1 cellular context compared by ENCODE assay signal in the genomic region with DNA sequence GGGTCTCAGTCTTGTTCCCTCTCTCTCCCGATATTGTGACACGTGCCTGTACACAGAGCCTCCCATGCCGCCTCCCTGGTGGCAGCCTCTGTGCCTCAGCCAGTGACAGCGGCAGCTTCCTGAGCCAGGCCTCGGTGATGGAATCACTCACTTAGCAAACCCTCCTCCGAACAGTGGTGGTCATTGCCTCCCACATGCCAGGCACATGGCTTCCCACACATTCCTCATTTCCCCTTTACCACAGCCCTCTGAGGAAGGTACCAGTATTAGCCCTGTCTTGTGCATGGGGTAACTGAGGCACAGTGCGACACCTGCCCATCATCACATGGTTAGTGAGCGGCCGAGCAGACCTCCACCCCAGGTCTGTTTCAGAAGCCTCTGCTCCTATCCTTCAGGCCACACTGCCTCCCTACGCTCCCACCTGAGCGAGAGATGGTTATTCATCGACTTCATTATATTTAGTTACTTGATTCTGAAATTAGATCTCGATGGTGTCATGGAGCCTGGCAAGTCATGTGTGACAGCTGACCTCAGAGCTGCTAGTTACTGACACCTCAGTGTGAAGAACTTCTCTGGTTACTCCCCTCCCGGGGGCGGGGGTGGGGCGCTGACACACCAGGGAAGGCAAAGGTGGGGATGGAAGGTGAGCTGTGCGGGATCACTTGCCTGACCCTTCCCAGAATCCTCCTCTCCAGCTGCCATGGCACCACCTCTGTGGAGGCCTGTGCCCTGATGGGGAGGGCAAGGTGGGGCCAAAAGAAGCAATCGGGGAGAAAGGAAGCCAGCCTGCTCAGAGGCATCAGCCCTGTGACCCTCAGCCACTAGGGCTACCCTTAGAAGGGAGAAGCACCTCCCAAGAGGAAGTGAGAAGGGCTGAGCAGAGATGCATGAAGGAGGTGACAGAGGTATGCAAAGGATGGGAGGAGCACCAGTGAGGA.
A peak's percentile ranks its signal among the peaks of the same experiment; 100 is the strongest.
TF ChIP-seq lines count a peak whose summit lies in the region.

No MANE protein-coding gene starts in this region.

TF ChIP-seq in GM12878, 131 proteins besides CTCF, POLR2A, EP300 and RAD21 (continued from another document):
- peak; percentile 49; the same call in 1 of the 2 replicates for TF ChIP-seq NFIC (IDR thresholded peaks at IDR 0.05; ENCODE audit: low read depth, low read length)
- TF ChIP-seq DPF2 (IDR thresholded peaks at IDR 0.05), result peak; percentile 92
- TF ChIP-seq MEF2B (IDR thresholded peaks at IDR 0.05; ENCODE audit: partially characterized antibody, poor library complexity, severe bottlenecking), result peak; percentile 85
- TF ChIP-seq IKZF1 (conservative IDR thresholded peaks at IDR 0.05), result peak; percentile 81
- TF ChIP-seq, protein P1, sequence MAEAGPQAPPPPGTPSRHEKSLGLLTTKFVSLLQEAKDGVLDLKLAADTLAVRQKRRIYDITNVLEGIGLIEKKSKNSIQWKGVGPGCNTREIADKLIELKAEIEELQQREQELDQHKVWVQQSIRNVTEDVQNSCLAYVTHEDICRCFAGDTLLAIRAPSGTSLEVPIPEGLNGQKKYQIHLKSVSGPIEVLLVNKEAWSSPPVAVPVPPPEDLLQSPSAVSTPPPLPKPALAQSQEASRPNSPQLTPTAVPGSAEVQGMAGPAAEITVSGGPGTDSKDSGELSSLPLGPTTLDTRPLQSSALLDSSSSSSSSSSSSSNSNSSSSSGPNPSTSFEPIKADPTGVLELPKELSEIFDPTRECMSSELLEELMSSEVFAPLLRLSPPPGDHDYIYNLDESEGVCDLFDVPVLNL (IDR thresholded peaks at IDR 0.05; ENCODE audit: low read depth, low read length), result no peak
- no peak for TF ChIP-seq ZSCAN29 (IDR thresholded peaks at IDR 0.05)
- TF ChIP-seq RAD51 (IDR thresholded peaks at IDR 0.05), result 0 out of 2 replicates have a peak, but pooled peaks have one; percentile 28
- TF ChIP-seq CEBPB (IDR thresholded peaks at IDR 0.05; ENCODE audit: borderline replicate concordance in 1 of 2, low read depth in 2 of 2, low read length in 2 of 2), result no peak
- peak; percentile 83; the same call in 1 of the 2 replicates for TF ChIP-seq MTA2 (IDR thresholded peaks at IDR 0.05; ENCODE audit: low read depth)
- peak; percentile 20 to 64; a peak in 2 of 4 replicates for TF ChIP-seq BHLHE40 (IDR thresholded peaks at IDR 0.05; ENCODE audit: borderline replicate concordance in 1 of 2, low read depth in 2 of 2, low read length in 1 of 2)
- 0 out of 2 replicates have a peak, but pooled peaks have one; percentile 38 for TF ChIP-seq ASH2L (IDR thresholded peaks at IDR 0.05; ENCODE audit: borderline replicate concordance, low read depth)
- TF ChIP-seq JUNB (IDR thresholded peaks at IDR 0.05), result 0 out of 2 replicates have a peak, but pooled peaks have one; percentile 36
- peak; percentile 45 to 64; a peak in 3 of 4 replicates for TF ChIP-seq IKZF2 (IDR thresholded peaks at IDR 0.05)
